Comparison of ENCODE assay signal across 24 cellular contexts in genomic region chr1:108036796-108037545, GRCh38.
DNase-seq lines count a peak whose midpoint lies in the region; ATAC-seq, FAIRE-seq and TF ChIP-seq lines count a peak whose summit lies in the region.
"Had no signal": no experiment of that assay in that cellular context is flagged by ENCODE, and none has a peak within 500 bp of the region (broad histone marks: within the 10 kb centered on the region; RNA-seq: fewer than 3 reads in every experiment).

No MANE protein-coding gene starts in this region.

- intact Hi-C loops in K562 (cut with micrococcal nuclease) (no loop called here), posterior cingulate gyrus (cut with DNase I) (no loop called here)

- H3K9me1 ChIP-seq in K562 (ENCODE audit: control insufficient read depth, insufficient read depth, low read length): no peaks in the 10 kb centered on the region

- H3K36me3 ChIP-seq in K562 (ENCODE audit: control insufficient read depth, insufficient read depth, low read length): no peaks in the 10 kb centered on the region

- no TSS peak for BruUV-seq in K562 (replicated peaks; lab: Mats Ljungman, UMichigan)

- FAIRE-seq in RCC 7860 (lab: Jason Lieb, UNC) (peak; percentile 57), K562 (lab: Jason Lieb, UNC) (no peak)
- FAIRE-seq: G401.6, H1 had no signal

- no peak for TF ChIP-seq RAD21 in K562 (CRISPR knock-in tag; conservative IDR thresholded peaks at IDR 0.05 in 1 of 2, IDR thresholded peaks at IDR 0.05 in 1 of 2)

- H3K4me3 Mint-ChIP-seq in nephron: no peak overlapping the region
- no peak overlapping the region for H3K4me3 Mint-ChIP-seq in activated CD8-positive, alpha-beta T cell treated with anti-CD3 and anti-CD28 coated beads, Interleukin-2, amount 10 ng/mL, durations not matched to agents 7 days and 5 days
- H3K4me3 Mint-ChIP-seq: B cell; CD8-positive, alpha-beta T cell had no signal

- H3K27me3 ChIP-seq in K562 (ENCODE audit: control insufficient read depth in 2 of 2, insufficient read depth in 2 of 2, low read length in 2 of 2) (peaks cover 6 to 14% of the 10 kb centered on the region in 2 experiments; a peak in 3 of 5 replicates), foreskin keratinocyte (no peaks in the 10 kb centered on the region)

- H3K79me2 ChIP-seq in K562 (ENCODE audit: control insufficient read depth, insufficient read depth, low read length): no peaks in the 10 kb centered on the region

- ATAC-seq in K562 (no peak), foreskin keratinocyte (peak; percentile 76), GM18873 (IDR thresholded peaks at IDR 0.05; ENCODE audit: low FRiP score, unreplicated experiment) (no peak)
- no peak for ATAC-seq in activated CD8-positive, alpha-beta T cell treated with anti-CD3 and anti-CD28 coated beads, Interleukin-2, amount 10 ng/mL, durations not matched to agents 7 days and 5 days
- ATAC-seq: CD8-positive, alpha-beta T cell; Panc1 had no signal

- TF ChIP-seq POLR2A in K562 (conservative IDR thresholded peaks at IDR 0.05): no peak

- no peaks in the 10 kb centered on the region for H3K9me3 ChIP-seq in K562 (replicated peaks; ENCODE audit: control insufficient read depth, insufficient read depth, low read depth, low read length)
- H3K9me3 ChIP-seq: Caco-2, SK-N-SH had no signal

- no peak overlapping the region for H3K4me3 ChIP-seq in K562

- H3K36me3 Mint-ChIP-seq in nephron (ENCODE audit: low read depth): no peaks in the 10 kb centered on the region
- peaks cover 6% of the 10 kb centered on the region for H3K36me3 Mint-ChIP-seq in activated CD8-positive, alpha-beta T cell treated with anti-CD3 and anti-CD28 coated beads, Interleukin-2, amount 10 ng/mL, durations not matched to agents 7 days and 5 days (ENCODE audit: low read depth)
- H3K36me3 Mint-ChIP-seq: CD8-positive, alpha-beta T cell had no signal

- POLR2A ChIA-PET in K562 (lab: Yijun Ruan, JAX): no interaction called here
- POLR2A ChIA-PET in activated CD8-positive, alpha-beta T cell treated with anti-CD3 and anti-CD28 coated beads, Interleukin-2, amount 10 ng/mL, durations not matched to agents 7 days and 5 days (lab: Charles Lee): no interaction called here

- H3K4me2 ChIP-seq in K562 (ENCODE audit: insufficient read depth, low read length): no peak overlapping the region
- H3K4me2 ChIP-seq: SK-N-SH had no signal

- 6% methylated on average over 3 of the region's 3 CpGs for WGBS in K562 (ENCODE audit: insufficient coverage, low coverage, missing lambda C conversion rate)

- no peaks in the 10 kb centered on the region for H3K9me3 Mint-ChIP-seq in nephron
- H3K9me3 Mint-ChIP-seq in activated CD8-positive, alpha-beta T cell treated with anti-CD3 and anti-CD28 coated beads, Interleukin-2, amount 10 ng/mL, durations not matched to agents 7 days and 5 days (ENCODE audit: insufficient read depth): no peaks in the 10 kb centered on the region
- H3K9me3 Mint-ChIP-seq: CD8-positive, alpha-beta T cell had no signal

- H3K4me1 ChIP-seq in K562 (replicated peaks in 1 of 2; ENCODE audit: control insufficient read depth in 2 of 2, insufficient read depth in 2 of 2, low read length in 2 of 2): no peaks in the 10 kb centered on the region
- H3K4me1 ChIP-seq in foreskin keratinocyte: peaks cover 9% of the 10 kb centered on the region
- H3K4me1 ChIP-seq: Caco-2 had no signal

- no peaks in the 10 kb centered on the region for H3K27me3 Mint-ChIP-seq in nephron (ENCODE audit: low read depth)
- no peaks in the 10 kb centered on the region for H3K27me3 Mint-ChIP-seq in activated CD8-positive, alpha-beta T cell treated with anti-CD3 and anti-CD28 coated beads, Interleukin-2, amount 10 ng/mL, durations not matched to agents 7 days and 5 days (ENCODE audit: low read depth)
- H3K27me3 Mint-ChIP-seq: B cell had no signal

- CTCF ChIA-PET in K562 (lab: Yijun Ruan, JAX; ENCODE audit: low intra/inter-chr PET ratio): no interaction called here
- CTCF ChIA-PET in activated CD8-positive, alpha-beta T cell treated with anti-CD3 and anti-CD28 coated beads, Interleukin-2, amount 10 ng/mL, durations not matched to agents 7 days and 5 days (lab: Charles Lee): no interaction called here

- in situ Hi-C loops in K562 (cut with MboI): no loop called here

- H4K20me1 ChIP-seq in K562 (replicated peaks; ENCODE audit: control insufficient read depth, insufficient read depth, low read length): no peaks in the 10 kb centered on the region

- TF ChIP-seq EP300 in K562 (IDR thresholded peaks at IDR 0.05; ENCODE audit: low read length): no peak

- no peak overlapping the region for H2AFZ ChIP-seq in K562 (ENCODE audit: low read depth, low read length)

- TF ChIP-seq CTCF in K562 (IDR thresholded peaks at IDR 0.05 in 2 of 3, conservative IDR thresholded peaks at IDR 0.05 in 1 of 3; ENCODE audit: insufficient read depth in 2 of 3, low read depth in 1 of 3, low read length in 3 of 3) (no peak), foreskin keratinocyte (conservative IDR thresholded peaks at IDR 0.05) (no peak), nephron (IDR thresholded peaks at IDR 0.05; ENCODE audit: unreplicated experiment in 3 of 3) (no peak)

- peak overlapping the region in 2 of 3 experiments; percentile 32 to 37 for H3K27ac Mint-ChIP-seq in nephron
- no peak overlapping the region for H3K27ac Mint-ChIP-seq in activated CD8-positive, alpha-beta T cell treated with anti-CD3 and anti-CD28 coated beads, Interleukin-2, amount 10 ng/mL, durations not matched to agents 7 days and 5 days
- H3K27ac Mint-ChIP-seq: B cell; CD8-positive, alpha-beta T cell had no signal

- H3K4me1 Mint-ChIP-seq in nephron: peaks cover 67% of the 10 kb centered on the region
- H3K4me1 Mint-ChIP-seq in activated CD8-positive, alpha-beta T cell treated with anti-CD3 and anti-CD28 coated beads, Interleukin-2, amount 10 ng/mL, durations not matched to agents 7 days and 5 days (ENCODE audit: low read depth): peaks cover 7% of the 10 kb centered on the region

- DNase-seq in RCC 7860 (ENCODE audit: low spot score) (no peak), K562 (ENCODE audit: extremely low read depth in 1 of 4, low spot score in 3 of 4) (no peak), foreskin keratinocyte (peak; percentile 19 to 57), posterior cingulate gyrus (no peak)
- no peak for DNase-seq in activated CD8-positive, alpha-beta T cell treated with anti-CD3 and anti-CD28 coated beads, Interleukin-2, amount 10 ng/mL, durations not matched to agents 7 days and 5 days
- DNase-seq: Caco-2; CD8-positive, alpha-beta T cell; HCEC 1CT; Karpas-422; MV-4-11; NCI-H1105; NCI-H146; NCI-H2029; NCI-H526 treated with DMSO at 0.1 percent for 48 hours; SK-N-SH; SW 1271 had no signal

- H3K27ac ChIP-seq in K562 (ENCODE audit: extremely low read depth, low read depth, low read length): no peak overlapping the region
- H3K27ac ChIP-seq in foreskin keratinocyte: no peak overlapping the region
- H3K27ac ChIP-seq: C4-2B, HL-60 had no signal

- no peak overlapping the region for H3K9ac ChIP-seq in K562 (ENCODE audit: insufficient read depth in 1 of 2, low read depth in 2 of 2, low read length in 2 of 2)
- H3K9ac ChIP-seq: SK-N-SH had no signal

TF ChIP-seq in K562, 482 proteins besides CTCF, POLR2A, EP300 and RAD21 (continues in another document):
- TF ChIP-seq TRIM24 (IDR thresholded peaks at IDR 0.05) (no peak), HINFP (tag; conservative IDR thresholded peaks at IDR 0.05; ENCODE audit: low read depth) (no peak), IRF2 (CRISPR knock-in tag; IDR thresholded peaks at IDR 0.05) (no peak), FOS (IDR thresholded peaks at IDR 0.05; ENCODE audit: extremely low read depth, insufficient read length) (no peak), CHD2 (IDR thresholded peaks at IDR 0.05; ENCODE audit: low read depth, low read length) (no peak), BRCA1 (IDR thresholded peaks at IDR 0.05) (no peak), BRCA1 (CRISPR knock-in tag; IDR thresholded peaks at IDR 0.05) (no peak), MCM3 (IDR thresholded peaks at IDR 0.05) (no peak), EGR1 (conservative IDR thresholded peaks at IDR 0.05) (no peak), HEY1 (CRISPR knock-in tag; IDR thresholded peaks at IDR 0.05; ENCODE audit: borderline replicate concordance) (no peak), ZNF449 (CRISPR knock-in tag; IDR thresholded peaks at IDR 0.05) (no peak), BCOR (IDR thresholded peaks at IDR 0.05) (peak; percentile 22; the same call in 1 of the 2 replicates), ARHGAP35 (IDR thresholded peaks at IDR 0.05; ENCODE audit: partially characterized antibody) (no peak), MTF1 (CRISPR knock-in tag; IDR thresholded peaks at IDR 0.05; ENCODE audit: borderline replicate concordance) (no peak)

Comparison
In these comparisons a context has a peak if more than half of its experiments do, and no peak if none do; other contexts are left out.
1. DNase-seq: peak in foreskin keratinocyte (2 of 2); none in RCC 7860 (single experiment), K562 (0 of 4), activated CD8-positive, alpha-beta T cell treated with anti-CD3 and anti-CD28 coated beads, Interleukin-2, amount 10 ng/mL, durations not matched to agents 7 days and 5 days (single experiment) and posterior cingulate gyrus (0 of 10).